Comparison of ENCODE assay signal across 7 cellular contexts in genomic region chr1:49136738-49137251, GRCh38.
"Had no signal": no experiment of that assay in that cellular context is flagged by ENCODE, and none has a peak within 500 bp of the region (broad histone marks: within the 10 kb centered on the region; RNA-seq: fewer than 3 reads in every experiment).

No MANE protein-coding gene starts in this region.

- FAIRE-seq: HepG2, HTR-8/SVneo, K562 had no signal

- H3K27ac ChIP-seq: HL-60 had no signal

- H3K4me3 ChIP-seq: K562 had no signal

- ATAC-seq: HepG2, K562 had no signal

- DNase-seq: IMR-90, KBM-7, KG1 had no signal
